ENCODE assay signal across 9 cellular contexts in genomic region chr11:78039919-78040671, GRCh38. TPM values are rescaled to one million over a fixed set of nuclear protein-coding genes. Genes with fewer than 3 reads are reported as not detected.
DNase-seq lines count a peak whose midpoint lies in the region; ATAC-seq and FAIRE-seq lines count a peak whose summit lies in the region.
"Had no signal": no experiment of that assay in that cellular context is flagged by ENCODE, and none has a peak within 500 bp of the region (broad histone marks: within the 10 kb centered on the region; RNA-seq: fewer than 3 reads in every experiment).

No MANE protein-coding gene starts in this region.

- no peak overlapping the region for H3K4me3 ChIP-seq in small intestine (ENCODE audit: low read depth in 1 of 2, low read length in 2 of 2)
- H3K4me3 ChIP-seq: HAP-1 had no signal

- H3K9me3 ChIP-seq in small intestine (ENCODE audit: control insufficient read depth, low read depth) = no peaks in the 10 kb centered on the region
- H3K9me3 ChIP-seq: HAP-1 had no signal

- DNase-seq in stimulated activated CD4-positive, alpha-beta T cell treated with anti-CD3 and anti-CD28 coated beads, Interleukin-12 subunit alpha, Interleukin-12 subunit beta, amount 100 ng/mL, for 48 hours (ENCODE audit: low read depth in 2 of 3, low spot score in 1 of 3) = peak in 2 of 3 donors; percentile 7 to 16
- DNase-seq in stimulated activated CD4-positive, alpha-beta T cell treated with anti-CD3 and anti-CD28 coated beads, Interleukin-4, amount 100 ng/mL, for 4 hours = no peak
- DNase-seq in NCI-H774 (lab: John Stamatoyannopoulos, UW) = peak; percentile 51
- DNase-seq in anterior cingulate cortex (lab: John Stamatoyannopoulos, UW) = peak in 39 of 58 donors; percentile 3 to 83 (median 23)
- DNase-seq in iris pigment epithelial cell (ENCODE audit: low read depth) = peak; percentile 84
- DNase-seq in small intestine = peak; percentile 73
- no peak for DNase-seq in middle frontal gyrus (ENCODE audit: extremely low spot score, low spot score)

- H3K27me3 ChIP-seq in small intestine (ENCODE audit: control insufficient read depth in 2 of 2, insufficient read depth in 2 of 2, low read length in 2 of 2) = no peaks in the 10 kb centered on the region

- FAIRE-seq in small intestine (lab: Jason Lieb, UNC) = no peak

- 19 to 20% (median 20%) methylated on average over 7 of the region's 7 CpGs for WGBS in small intestine, 3 donors

- ATAC-seq in HG02981 (IDR thresholded peaks at IDR 0.05; ENCODE audit: unreplicated experiment) = peak; percentile 68

- peaks cover 3 to 7% of the 10 kb centered on the region in 2 donors for H3K4me1 ChIP-seq in small intestine (ENCODE audit: control insufficient read depth in 2 of 2, insufficient read depth in 1 of 2, low read depth in 1 of 2, low read length in 1 of 2)
- H3K4me1 ChIP-seq: HAP-1 had no signal

- H3K27ac ChIP-seq in small intestine (ENCODE audit: low read depth in 1 of 2, low read length in 1 of 2) = peak overlapping the region in 1 of 2 donors; percentile 83

- no peaks in the 10 kb centered on the region for H3K36me3 ChIP-seq in small intestine (ENCODE audit: control insufficient read depth in 2 of 2, insufficient read depth in 2 of 2, low read length in 2 of 2)
- H3K36me3 ChIP-seq: HAP-1 had no signal

RNA-seq across cellular contexts. Expression of gene KCTD14, which starts 17.0 kb away (rescaled TPM):
- polyA plus RNA-seq in small intestine = 10 to 100 TPM in 1 of 3 donors, 1 to 10 TPM in 2; 4.9 to 11.1 (median 5.4) TPM

RNA-seq across cellular contexts. Expression of gene THRSP, which starts 23.6 kb away (rescaled TPM):
- polyA plus RNA-seq in small intestine = 10 to 100 TPM in 1 of 3 donors, under 1 TPM in 1, not detected in 1; 0.54 to 17.5 TPM

RNA-seq across cellular contexts. Expression of gene NDUFC2, which starts 39.6 kb away (rescaled TPM):
- polyA plus RNA-seq in small intestine = 100 to 1,000 TPM; 172 to 381 (median 172) TPM

RNA-seq across cellular contexts. Expression of gene INTS4, which starts 45.6 kb away (rescaled TPM):
- 10 to 100 TPM; 15.1 to 23.5 (median 17.2) TPM for polyA plus RNA-seq in small intestine

Comparison
In these comparisons a context has a peak if more than half of its experiments do, and no peak if none do; other contexts are left out.
1. DNase-seq: peak in stimulated activated CD4-positive, alpha-beta T cell treated with anti-CD3 and anti-CD28 coated beads, Interleukin-12 subunit alpha, Interleukin-12 subunit beta, amount 100 ng/mL, for 48 hours (2 of 3), NCI-H774 (single experiment), anterior cingulate cortex (39 of 58), iris pigment epithelial cell (single experiment) and small intestine (single experiment); none in stimulated activated CD4-positive, alpha-beta T cell treated with anti-CD3 and anti-CD28 coated beads, Interleukin-4, amount 100 ng/mL, for 4 hours (0 of 2) and middle frontal gyrus (single experiment).